In genomic region chr21:44285547-44285992, GRCh38 we compare ENCODE assay signal across 1 cellular context.
TF ChIP-seq lines count a peak whose summit lies in the region.

Gene AIRE (plus strand): TSS chr21:44285876. CDS start chr21:44286007, 131 bp downstream.

TF ChIP-seq in H1, 55 proteins besides CTCF, POLR2A, EP300 and RAD21:
- peak; percentile 45; the same call in 1 of the 2 replicates for TF ChIP-seq SUZ12 (IDR thresholded peaks at IDR 0.05; ENCODE audit: low read length)
- peak; percentile 53 for TF ChIP-seq EZH2 (IDR thresholded peaks at IDR 0.05; ENCODE audit: low read depth, low read length, severe bottlenecking)
- no peak for TF ChIP-seq CBX5 (IDR thresholded peaks at IDR 0.05; ENCODE audit: low read depth, low read length)
- TF ChIP-seq GTF2F1 (IDR thresholded peaks at IDR 0.05; ENCODE audit: borderline replicate concordance, low read depth, low read length) = no peak
TF ChIP-seq in H1: peak in this region for 2.
